Comparison of ENCODE assay signal across 19 cellular contexts in genomic region chr6:56573142-56573541, GRCh38.
"Had no signal": no experiment of that assay in that cellular context is flagged by ENCODE, and none has a peak within 500 bp of the region (broad histone marks: within the 10 kb centered on the region; RNA-seq: fewer than 3 reads in every experiment).

No MANE protein-coding gene starts in this region.

- H3K27ac ChIP-seq: breast epithelium, psoas muscle, upper lobe of left lung had no signal

- H3K36me3 Mint-ChIP-seq: activated naive CD8-positive, alpha-beta T cell treated with anti-CD3 and anti-CD28 coated beads for 36 hours; naive thymus-derived CD8-positive, alpha-beta T cell; stimulated activated naive B cell treated with anti-CD40 and anti-IgM and Interleukin-4, amounts not matched to agents 10 μg/mL and 1 μg/mL and 100 μg/mL, for 72 hours had no signal

- H3K9me3 ChIP-seq: breast epithelium, psoas muscle, right lobe of liver, upper lobe of left lung had no signal

- H3K4me1 ChIP-seq: breast epithelium, psoas muscle had no signal

- H3K9me3 Mint-ChIP-seq: activated naive CD8-positive, alpha-beta T cell treated with anti-CD3 and anti-CD28 coated beads for 36 hours; naive thymus-derived CD8-positive, alpha-beta T cell; stimulated activated naive B cell treated with anti-CD40 and anti-IgM and Interleukin-4, amounts not matched to agents 10 μg/mL and 1 μg/mL and 100 μg/mL, for 72 hours; T-helper 2 cell treated with Interferon-gamma antibody and Interleukin-4, amounts not matched to agents 5 μg/mL and 100 μg/mL, for 36 hours had no signal

- H3K27me3 Mint-ChIP-seq: naive thymus-derived CD8-positive, alpha-beta T cell; stimulated activated naive B cell treated with anti-CD40 and anti-IgM and Interleukin-4, amounts not matched to agents 10 μg/mL and 1 μg/mL and 100 μg/mL, for 72 hours had no signal

- DNase-seq: activated effector memory CD4-positive, alpha-beta T cell treated with Interleukin-2 at 50 U/mL for 16 hours; activated naive CD8-positive, alpha-beta T cell treated with anti-CD3 and anti-CD28 coated beads for 36 hours; activated T-cell treated with anti-CD3 and anti-CD28 coated beads, Interleukin-2, amount 50 U/mL, for 1 hour; anterior cingulate cortex; effector CD4-positive, alpha-beta T cell; hippocampal formation; kidney glomerular epithelial cell; midbrain; naive thymus-derived CD8-positive, alpha-beta T cell; occipital lobe; psoas muscle; right lobe of liver; stimulated activated CD4-positive, alpha-beta T cell treated with anti-CD3 and anti-CD28 coated beads, Interleukin-2, amount 100 ng/mL, for 24 hours; stimulated activated naive B cell treated with anti-CD40 and anti-IgM and Interleukin-4, amounts not matched to agents 10 μg/mL and 1 μg/mL and 100 μg/mL, for 72 hours; substantia nigra; upper lobe of left lung had no signal

- H3K27me3 ChIP-seq: breast epithelium, right lobe of liver, upper lobe of left lung had no signal

- H3K4me3 Mint-ChIP-seq: activated naive CD8-positive, alpha-beta T cell treated with anti-CD3 and anti-CD28 coated beads for 36 hours; naive thymus-derived CD8-positive, alpha-beta T cell; stimulated activated naive B cell treated with anti-CD40 and anti-IgM and Interleukin-4, amounts not matched to agents 10 μg/mL and 1 μg/mL and 100 μg/mL, for 72 hours; T-helper 2 cell treated with Interferon-gamma antibody and Interleukin-4, amounts not matched to agents 5 μg/mL and 100 μg/mL, for 36 hours had no signal

- H3K4me3 ChIP-seq: breast epithelium, lung, psoas muscle, right lobe of liver, upper lobe of left lung had no signal

- H3K27ac Mint-ChIP-seq: activated naive CD8-positive, alpha-beta T cell treated with anti-CD3 and anti-CD28 coated beads for 36 hours; naive thymus-derived CD8-positive, alpha-beta T cell; stimulated activated naive B cell treated with anti-CD40 and anti-IgM and Interleukin-4, amounts not matched to agents 10 μg/mL and 1 μg/mL and 100 μg/mL, for 72 hours; T-helper 2 cell treated with Interferon-gamma antibody and Interleukin-4, amounts not matched to agents 5 μg/mL and 100 μg/mL, for 36 hours had no signal

- H3K36me3 ChIP-seq: breast epithelium had no signal

- H3K4me1 Mint-ChIP-seq: activated naive CD8-positive, alpha-beta T cell treated with anti-CD3 and anti-CD28 coated beads for 36 hours; naive thymus-derived CD8-positive, alpha-beta T cell had no signal
